8 cellular contexts compared by ENCODE assay signal in genomic region chr6:134316733-134317431, GRCh38. TPM values are rescaled to one million over a fixed set of nuclear protein-coding genes. Genes with fewer than 3 reads are reported as not detected.
DNase-seq lines count a peak whose midpoint lies in the region; ATAC-seq and TF ChIP-seq lines count a peak whose summit lies in the region.

No MANE protein-coding gene starts in this region.

- H3K14ac ChIP-seq in neuronal stem cell (ENCODE audit: low read length) = no peak overlapping the region

- H3K27ac ChIP-seq in BLaER1 treated with 17β-estradiol and CSF1 and Interleukin-3, amounts not matched to agents 10 nM and 100 nM = peak overlapping the region; percentile 52 to 74 (median 64); a peak in 20 of 22 replicates
- no peak overlapping the region for H3K27ac ChIP-seq in MM.1S (ENCODE audit: low read length)
- H3K27ac ChIP-seq in neuronal stem cell (replicated peaks; ENCODE audit: low read length) = no peak overlapping the region

- ATAC-seq in effector memory CD8-positive, alpha-beta T cell (replicated peaks) = no peak
- ATAC-seq in HG03039 (IDR thresholded peaks at IDR 0.05; ENCODE audit: unreplicated experiment) = no peak
- no peak for ATAC-seq in HG03354 (IDR thresholded peaks at IDR 0.05; ENCODE audit: poor library complexity, severe bottlenecking, unreplicated experiment)

- no peak overlapping the region for H2BK12ac ChIP-seq in neuronal stem cell (ENCODE audit: low read length)

- no peak overlapping the region for H3K27ac Mint-ChIP-seq in effector memory CD8-positive, alpha-beta T cell

- DNase-seq in MM.1S = no peak
- DNase-seq in effector memory CD8-positive, alpha-beta T cell = no peak
- no peak for DNase-seq in neuronal stem cell (ENCODE audit: low spot score)
- no peak for DNase-seq in SK-N-DZ (ENCODE audit: low spot score)
- no peak for DNase-seq in activated CD8-positive, alpha-beta memory T cell treated with anti-CD3 and anti-CD28 coated beads for 24 hours

- no peaks in the 10 kb centered on the region for H3K9me2 ChIP-seq in MM.1S (replicated peaks; ENCODE audit: insufficient read depth, low read length)

- H2BK120ac ChIP-seq in neuronal stem cell (ENCODE audit: low read depth, low read length) = no peak overlapping the region

- H3K4me1 Mint-ChIP-seq in effector memory CD8-positive, alpha-beta T cell (ENCODE audit: low read depth in 2 of 2) = peaks cover 8 to 12% of the 10 kb centered on the region in 2 donors

- H3K36me3 ChIP-seq in BLaER1 treated with 17β-estradiol and CSF1 and Interleukin-3, amounts not matched to agents 10 nM and 100 nM = peaks cover 0 to 8% (median 0%) of the 10 kb centered on the region in 11 experiments; a peak in 3 of 22 replicates
- no peaks in the 10 kb centered on the region for H3K36me3 ChIP-seq in MM.1S (replicated peaks; ENCODE audit: insufficient read depth, low read length)
- H3K36me3 ChIP-seq in neuronal stem cell (replicated peaks in 1 of 2; ENCODE audit: control insufficient read depth in 2 of 2, insufficient read depth in 2 of 2, low read length in 2 of 2) = no peaks in the 10 kb centered on the region

- no peak overlapping the region for H2BK5ac ChIP-seq in neuronal stem cell (ENCODE audit: low read length)

- no CpG with 5 or more reads among the region's 6 CpGs for WGBS in neuronal stem cell (ENCODE audit: extremely low coverage in 2 of 2, insufficient read length in 2 of 2, insufficient replicate concordance in 1 of 2), 2 donors

- H2AK5ac ChIP-seq in neuronal stem cell (ENCODE audit: low read depth, low read length) = no peak overlapping the region

- H3K9me3 ChIP-seq in BLaER1 treated with 17β-estradiol and CSF1 and Interleukin-3, amounts not matched to agents 10 nM and 100 nM (replicated peaks in 1 of 11) = peaks cover 17 to 31% (median 26%) of the 10 kb centered on the region in 11 experiments
- H3K9me3 ChIP-seq in MM.1S (replicated peaks; ENCODE audit: insufficient read depth, low read length) = no peaks in the 10 kb centered on the region
- H3K9me3 ChIP-seq in neuronal stem cell (replicated peaks in 1 of 2; ENCODE audit: control insufficient read depth in 2 of 2, insufficient read depth in 1 of 2, low read depth in 1 of 2, low read length in 2 of 2) = no peaks in the 10 kb centered on the region

- H2AFZ ChIP-seq in MM.1S (ENCODE audit: low read length) (no peak overlapping the region), neuronal stem cell (ENCODE audit: low read length) (peak overlapping the region; percentile 66)

- H3K23ac ChIP-seq in neuronal stem cell (ENCODE audit: low read depth, low read length, poor library complexity) = no peak overlapping the region

- no peaks in the 10 kb centered on the region for H3K9me3 Mint-ChIP-seq in effector memory CD8-positive, alpha-beta T cell

- no peak overlapping the region for H4K8ac ChIP-seq in neuronal stem cell (ENCODE audit: low read depth, low read length)

- peak overlapping the region; percentile 64 to 88 (median 78) for H3K9ac ChIP-seq in BLaER1 treated with 17β-estradiol and CSF1 and Interleukin-3, amounts not matched to agents 10 nM and 100 nM
- H3K9ac ChIP-seq in MM.1S (ENCODE audit: low read length) (no peak overlapping the region), neuronal stem cell (ENCODE audit: low read depth, low read length, poor library complexity) (no peak overlapping the region)

- H3F3A ChIP-seq in MM.1S (ENCODE audit: insufficient read depth, low read length) = peaks cover 5% of the 10 kb centered on the region; the same call in 1 of the 2 replicates

- no peaks in the 10 kb centered on the region for H3K79me1 ChIP-seq in neuronal stem cell (ENCODE audit: low read depth, low read length)

- no peak overlapping the region for H3K18ac ChIP-seq in neuronal stem cell (ENCODE audit: low read length)

- no peaks in the 10 kb centered on the region for H3K79me2 ChIP-seq in MM.1S (ENCODE audit: low read length)

- H3K4me2 ChIP-seq in BLaER1 treated with 17β-estradiol and CSF1 and Interleukin-3, amounts not matched to agents 10 nM and 100 nM = peak overlapping the region; percentile 73 to 95 (median 87)
- H3K4me2 ChIP-seq in MM.1S (ENCODE audit: low read depth, low read length) (peak overlapping the region; percentile 53; the same call in 1 of the 2 replicates), neuronal stem cell (ENCODE audit: insufficient read depth, low read length, poor library complexity, severe bottlenecking) (peak overlapping the region; percentile 91)

- no peak overlapping the region for H4K91ac ChIP-seq in neuronal stem cell (ENCODE audit: low read depth, low read length, poor library complexity)

- peak overlapping the region; percentile 71 to 88 (median 76) for H3K4me3 ChIP-seq in BLaER1 treated with 17β-estradiol and CSF1 and Interleukin-3, amounts not matched to agents 10 nM and 100 nM
- H3K4me3 ChIP-seq in MM.1S (ENCODE audit: low read length) (no peak overlapping the region), neuronal stem cell (ENCODE audit: low read length in 2 of 2) (no peak overlapping the region)

- no peaks in the 10 kb centered on the region for H3K36me3 Mint-ChIP-seq in effector memory CD8-positive, alpha-beta T cell (ENCODE audit: insufficient read depth)

- no peaks in the 10 kb centered on the region; a peak in 2 of 22 replicates for H3K27me3 ChIP-seq in BLaER1 treated with 17β-estradiol and CSF1 and Interleukin-3, amounts not matched to agents 10 nM and 100 nM
- H3K27me3 ChIP-seq in MM.1S (replicated peaks; ENCODE audit: insufficient read depth, low read length) (no peaks in the 10 kb centered on the region), neuronal stem cell (ENCODE audit: control insufficient read depth in 3 of 3, insufficient read depth in 3 of 3, low read depth in 1 of 3, low read length in 3 of 3) (peaks cover 0 to 51% (median 0%) of the 10 kb centered on the region in 3 experiments)

- peaks cover 24 to 53% (median 44%) of the 10 kb centered on the region in 10 experiments for H3K4me1 ChIP-seq in BLaER1 treated with 17β-estradiol and CSF1 and Interleukin-3, amounts not matched to agents 10 nM and 100 nM
- peaks cover 7% of the 10 kb centered on the region for H3K4me1 ChIP-seq in MM.1S (ENCODE audit: low read length)
- H3K4me1 ChIP-seq in neuronal stem cell (ENCODE audit: control insufficient read depth in 2 of 2, insufficient read depth in 1 of 2, low read depth in 1 of 2, low read length in 2 of 2) = peaks cover 0 to 4% of the 10 kb centered on the region in 2 donors

- no peak for TF ChIP-seq CTCF in MM.1S (IDR thresholded peaks at IDR 0.05; ENCODE audit: low read length)

- H2BK15ac ChIP-seq in neuronal stem cell (ENCODE audit: low read length) = no peak overlapping the region

- H4K20me1 ChIP-seq in BLaER1 treated with 17β-estradiol and CSF1 and Interleukin-3, amounts not matched to agents 10 nM and 100 nM = no peaks in the 10 kb centered on the region
- no peaks in the 10 kb centered on the region for H4K20me1 ChIP-seq in MM.1S (ENCODE audit: insufficient read depth, low read length)

- no peak overlapping the region for H3K4ac ChIP-seq in neuronal stem cell (ENCODE audit: low read length)

- peak overlapping the region; percentile 83 to 91 for H3K4me3 Mint-ChIP-seq in effector memory CD8-positive, alpha-beta T cell

- peaks cover 39 to 47% of the 10 kb centered on the region in 2 donors for H3K27me3 Mint-ChIP-seq in effector memory CD8-positive, alpha-beta T cell

RNA-seq across cellular contexts. Expression of gene SGK1, which starts 1.0 kb away (rescaled TPM):
- polyA plus RNA-seq in neuronal stem cell (2013, experiment 1 of 2) = 1.9 TPM
- polyA plus RNA-seq in neuronal stem cell (2013, experiment 2 of 2) = 1.6 TPM
- 0.10 and 0.14 TPM in 2 replicates for polyA plus RNA-seq in SK-N-DZ (2014; cell fraction: cytosol; rRNA removed)
- polyA plus RNA-seq in SK-N-DZ (2014; cell fraction: nucleus; rRNA removed) = 0.25 TPM in 1 of 2 replicates, not detected in the other

Comparison
In these comparisons a context has a peak if more than half of its experiments do, and no peak if none do; other contexts are left out.
1. H3K27ac ChIP-seq: peak in BLaER1 treated with 17β-estradiol and CSF1 and Interleukin-3, amounts not matched to agents 10 nM and 100 nM (11 of 11); none in MM.1S (single experiment) and neuronal stem cell (single experiment).
2. H3K4me3 ChIP-seq: peak in BLaER1 treated with 17β-estradiol and CSF1 and Interleukin-3, amounts not matched to agents 10 nM and 100 nM (10 of 10); none in MM.1S (single experiment) and neuronal stem cell (0 of 2).
3. H3K9ac ChIP-seq: peak in BLaER1 treated with 17β-estradiol and CSF1 and Interleukin-3, amounts not matched to agents 10 nM and 100 nM (11 of 11); none in MM.1S (single experiment) and neuronal stem cell (single experiment).
4. Peak in every context shown above with its lines, with median percentiles within 50 percentile points of each other: H3K4me2 ChIP-seq.